3 cellular contexts compared by ENCODE assay signal in the genomic region with DNA sequence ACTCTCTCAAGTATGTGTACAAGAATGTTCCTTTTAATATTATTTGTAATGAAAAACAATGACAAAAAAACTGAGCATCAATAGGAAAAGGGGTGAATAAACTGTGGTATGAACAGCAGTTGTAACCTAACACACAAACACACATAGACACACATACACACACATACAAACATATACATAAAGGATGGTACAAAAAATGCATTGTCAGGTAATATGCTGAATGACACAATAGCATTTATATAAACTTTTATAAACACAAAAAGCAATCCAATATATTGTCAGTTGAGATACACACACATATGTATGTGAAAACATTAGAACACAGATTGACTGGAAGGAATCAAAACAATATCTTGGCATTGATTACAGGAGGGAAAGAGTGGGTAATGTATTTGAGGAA.
TF ChIP-seq lines count a peak whose summit lies in the region.

No MANE protein-coding gene starts in this region.

TF ChIP-seq in A549, 52 proteins besides CTCF, POLR2A, EP300 and RAD21:
- TF ChIP-seq FOSL2 (IDR thresholded peaks at IDR 0.05) = no peak
- TF ChIP-seq FOSL2 (CRISPR knock-in tag; IDR thresholded peaks at IDR 0.05) = no peak
- peak; percentile 58 for TF ChIP-seq MAFK (IDR thresholded peaks at IDR 0.05; ENCODE audit: partially characterized antibody)

TF ChIP-seq in IMR-90, 13 proteins besides CTCF, POLR2A, EP300 and RAD21:
- TF ChIP-seq FOS (IDR thresholded peaks at IDR 0.05; ENCODE audit: low read depth, low read length) (no peak), MXI1 (IDR thresholded peaks at IDR 0.05; ENCODE audit: borderline replicate concordance, low read depth, low read length) (no peak), MAFK (IDR thresholded peaks at IDR 0.05; ENCODE audit: low read depth, low read length) (peak; percentile 48; the same call in 1 of the 2 replicates), BHLHE40 (IDR thresholded peaks at IDR 0.05; ENCODE audit: low read depth, low read length) (no peak), SMC3 (IDR thresholded peaks at IDR 0.05; ENCODE audit: low read depth, low read length) (no peak), RCOR1 (IDR thresholded peaks at IDR 0.05; ENCODE audit: insufficient replicate concordance, low read length) (no peak)
- TF ChIP-seq, protein P1, sequence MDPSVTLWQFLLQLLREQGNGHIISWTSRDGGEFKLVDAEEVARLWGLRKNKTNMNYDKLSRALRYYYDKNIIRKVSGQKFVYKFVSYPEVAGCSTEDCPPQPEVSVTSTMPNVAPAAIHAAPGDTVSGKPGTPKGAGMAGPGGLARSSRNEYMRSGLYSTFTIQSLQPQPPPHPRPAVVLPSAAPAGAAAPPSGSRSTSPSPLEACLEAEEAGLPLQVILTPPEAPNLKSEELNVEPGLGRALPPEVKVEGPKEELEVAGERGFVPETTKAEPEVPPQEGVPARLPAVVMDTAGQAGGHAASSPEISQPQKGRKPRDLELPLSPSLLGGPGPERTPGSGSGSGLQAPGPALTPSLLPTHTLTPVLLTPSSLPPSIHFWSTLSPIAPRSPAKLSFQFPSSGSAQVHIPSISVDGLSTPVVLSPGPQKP (IDR thresholded peaks at IDR 0.05; ENCODE audit: borderline replicate concordance, low read depth, low read length) = no peak

TF ChIP-seq in H1, 55 proteins besides CTCF, POLR2A, EP300 and RAD21:
- TF ChIP-seq MAFK (IDR thresholded peaks at IDR 0.05; ENCODE audit: low read depth, low read length) = 0 out of 2 replicates have a peak, but pooled peaks have one; percentile 9
- TF ChIP-seq KDM1A (IDR thresholded peaks at IDR 0.05; ENCODE audit: borderline replicate concordance, low read length) = no peak
